Comparison of ENCODE assay signal across 8 cellular contexts in the genomic region with DNA sequence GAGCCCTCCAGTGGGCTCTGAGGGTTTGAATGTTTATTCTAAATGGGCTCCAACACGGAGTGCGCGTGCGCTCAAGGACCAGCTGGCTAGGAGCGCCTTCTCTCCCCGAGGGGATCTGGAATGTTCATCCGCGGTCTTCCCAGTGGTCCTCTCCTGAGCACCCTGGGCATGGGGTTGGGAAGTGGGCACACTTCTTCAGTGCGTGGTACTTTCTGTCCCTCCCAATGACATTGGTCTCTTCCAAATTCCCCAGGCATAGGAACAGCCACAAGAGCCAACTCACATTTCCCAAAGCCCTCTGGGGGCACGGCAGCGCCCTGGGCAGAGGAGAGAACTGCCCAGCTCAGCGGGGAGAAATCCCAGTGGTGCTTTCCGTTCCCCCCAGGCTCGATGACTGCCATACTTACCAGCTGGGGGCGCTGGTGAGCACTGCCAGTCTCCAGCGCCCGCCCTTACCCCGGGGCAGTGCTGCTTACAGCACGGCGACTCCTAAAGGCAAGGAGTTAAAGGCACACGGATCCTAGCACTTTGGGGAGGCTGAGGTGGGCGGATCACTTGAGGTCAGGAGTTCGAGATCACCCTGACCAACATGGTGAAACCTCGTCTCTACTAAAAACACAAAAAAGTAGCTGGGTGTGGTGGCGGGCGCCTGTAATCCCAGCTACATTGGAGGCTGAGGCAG. TPM values are rescaled to one million over a fixed set of nuclear protein-coding genes. Genes with fewer than 3 reads are reported as not detected.
DNase-seq lines count a peak whose midpoint lies in the region; ATAC-seq and TF ChIP-seq lines count a peak whose summit lies in the region.

No MANE protein-coding gene starts in this region.

- H3K4me2 ChIP-seq in BLaER1 = peak overlapping the region; percentile 68

- H3K4me1 ChIP-seq in BLaER1 = peaks cover 50% of the 10 kb centered on the region

- no peaks in the 10 kb centered on the region for H3K9me3 ChIP-seq in BLaER1

- no peak overlapping the region for H3K27ac ChIP-seq in BLaER1

- peaks cover 17% of the 10 kb centered on the region for H3K4me1 Mint-ChIP-seq in chondrocyte (ENCODE audit: low read depth)

- peak; percentile 77 to 81 for ATAC-seq in activated CD4-positive, CD25-positive, alpha-beta regulatory T cell treated with anti-CD3 and anti-CD28 coated beads, Interleukin-2, amount 50 U/mL, for 24 hours
- ATAC-seq in GM19467 (IDR thresholded peaks at IDR 0.05; ENCODE audit: unreplicated experiment) (no peak), GM21723 (IDR thresholded peaks at IDR 0.05; ENCODE audit: unreplicated experiment) (no peak)

- peak; percentile 82 for TF ChIP-seq CTCF in chondrocyte (IDR thresholded peaks at IDR 0.05)

- H3K9me3 Mint-ChIP-seq in chondrocyte (ENCODE audit: low read depth) = no peaks in the 10 kb centered on the region

- H3K4me3 ChIP-seq in BLaER1 = peak overlapping the region; percentile 42

- no peaks in the 10 kb centered on the region for H3K27me3 ChIP-seq in BLaER1

- peak; percentile 74 for DNase-seq in HuH-7.5 (ENCODE audit: low spot score)
- DNase-seq in chondrocyte (ENCODE audit: low spot score) = no peak
- peak; percentile 75 for DNase-seq in kidney tubule cell (ENCODE audit: low spot score)
- peak; percentile 52 to 55 for DNase-seq in stimulated activated CD4-positive, alpha-beta T cell treated with anti-CD3 and anti-CD28 coated beads, Interleukin-1b, Interleukin-23, amount 100 ng/mL, for 4 hours (ENCODE audit: low read depth in 2 of 2)

- peaks cover 8% of the 10 kb centered on the region for H3K27me3 Mint-ChIP-seq in chondrocyte (ENCODE audit: low read depth)

- H3K4me3 Mint-ChIP-seq in chondrocyte (ENCODE audit: unreplicated experiment) = peak overlapping the region; percentile 34

- H4K20me1 ChIP-seq in BLaER1 = no peaks in the 10 kb centered on the region

- H3K36me3 Mint-ChIP-seq in chondrocyte (ENCODE audit: low read depth) = no peaks in the 10 kb centered on the region

- no peak overlapping the region for H3K27ac Mint-ChIP-seq in chondrocyte (ENCODE audit: unreplicated experiment)

- no peaks in the 10 kb centered on the region for H3K36me3 ChIP-seq in BLaER1

- no peak overlapping the region for H3K9ac ChIP-seq in BLaER1

RNA-seq across cellular contexts. Expression of a gene that starts 29.9 kb away (rescaled TPM):
- not detected in 3 replicates for total RNA-seq in chondrocyte

RNA-seq across cellular contexts. Expression of a gene that starts 36.0 kb away (rescaled TPM):
- 0.17 TPM in 1 of 3 replicates, not detected in the others for total RNA-seq in chondrocyte

Comparison
In these comparisons a context has a peak if more than half of its experiments do, and no peak if none do; other contexts are left out.
1. ATAC-seq: peak in activated CD4-positive, CD25-positive, alpha-beta regulatory T cell treated with anti-CD3 and anti-CD28 coated beads, Interleukin-2, amount 50 U/mL, for 24 hours (2 of 2); none in GM19467 (single experiment) and GM21723 (single experiment).